1 cellular context compared by ENCODE assay signal in the genomic region with DNA sequence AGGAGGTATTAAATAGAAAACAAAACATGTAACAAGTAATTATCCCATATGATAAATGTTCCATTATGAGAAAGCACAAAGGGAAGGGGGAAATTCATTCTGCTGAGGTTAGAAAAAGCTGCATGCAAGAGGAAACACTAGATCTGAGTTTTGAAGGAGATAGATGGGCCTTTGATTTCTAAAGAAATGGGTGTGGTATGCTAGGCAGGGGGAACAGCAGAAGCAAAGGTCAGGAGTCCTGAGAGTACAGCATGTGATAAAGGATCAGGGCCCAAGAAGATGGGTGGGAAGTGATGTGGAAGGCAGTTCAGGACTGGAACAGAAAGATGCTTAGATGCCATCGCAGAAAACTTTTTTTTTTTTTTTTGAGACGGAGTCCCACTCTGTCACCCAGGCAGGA.
TF ChIP-seq lines count a peak whose summit lies in the region.

No MANE protein-coding gene starts in this region.

TF ChIP-seq in HCT116, 20 proteins besides CTCF, POLR2A, EP300 and RAD21 (continued from another document):
- TF ChIP-seq, protein P1, sequence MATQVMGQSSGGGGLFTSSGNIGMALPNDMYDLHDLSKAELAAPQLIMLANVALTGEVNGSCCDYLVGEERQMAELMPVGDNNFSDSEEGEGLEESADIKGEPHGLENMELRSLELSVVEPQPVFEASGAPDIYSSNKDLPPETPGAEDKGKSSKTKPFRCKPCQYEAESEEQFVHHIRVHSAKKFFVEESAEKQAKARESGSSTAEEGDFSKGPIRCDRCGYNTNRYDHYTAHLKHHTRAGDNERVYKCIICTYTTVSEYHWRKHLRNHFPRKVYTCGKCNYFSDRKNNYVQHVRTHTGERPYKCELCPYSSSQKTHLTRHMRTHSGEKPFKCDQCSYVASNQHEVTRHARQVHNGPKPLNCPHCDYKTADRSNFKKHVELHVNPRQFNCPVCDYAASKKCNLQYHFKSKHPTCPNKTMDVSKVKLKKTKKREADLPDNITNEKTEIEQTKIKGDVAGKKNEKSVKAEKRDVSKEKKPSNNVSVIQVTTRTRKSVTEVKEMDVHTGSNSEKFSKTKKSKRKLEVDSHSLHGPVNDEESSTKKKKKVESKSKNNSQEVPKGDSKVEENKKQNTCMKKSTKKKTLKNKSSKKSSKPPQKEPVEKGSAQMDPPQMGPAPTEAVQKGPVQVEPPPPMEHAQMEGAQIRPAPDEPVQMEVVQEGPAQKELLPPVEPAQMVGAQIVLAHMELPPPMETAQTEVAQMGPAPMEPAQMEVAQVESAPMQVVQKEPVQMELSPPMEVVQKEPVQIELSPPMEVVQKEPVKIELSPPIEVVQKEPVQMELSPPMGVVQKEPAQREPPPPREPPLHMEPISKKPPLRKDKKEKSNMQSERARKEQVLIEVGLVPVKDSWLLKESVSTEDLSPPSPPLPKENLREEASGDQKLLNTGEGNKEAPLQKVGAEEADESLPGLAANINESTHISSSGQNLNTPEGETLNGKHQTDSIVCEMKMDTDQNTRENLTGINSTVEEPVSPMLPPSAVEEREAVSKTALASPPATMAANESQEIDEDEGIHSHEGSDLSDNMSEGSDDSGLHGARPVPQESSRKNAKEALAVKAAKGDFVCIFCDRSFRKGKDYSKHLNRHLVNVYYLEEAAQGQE (IDR thresholded peaks at IDR 0.05; ENCODE audit: low read depth): no peak
- no peak for TF ChIP-seq POLR2AphosphoS5 (IDR thresholded peaks at IDR 0.05; ENCODE audit: low read depth, low read length)
- no peak for TF ChIP-seq SIN3A (IDR thresholded peaks at IDR 0.05; ENCODE audit: low read depth)
- no peak for TF ChIP-seq CEBPB (IDR thresholded peaks at IDR 0.05; ENCODE audit: low read depth)
- no peak for TF ChIP-seq EZH2phosphoT487 (IDR thresholded peaks at IDR 0.05; ENCODE audit: borderline replicate concordance)
- no peak for TF ChIP-seq ELF1 (IDR thresholded peaks at IDR 0.05; ENCODE audit: borderline replicate concordance, low read depth)
- no peak for TF ChIP-seq ZFX (IDR thresholded peaks at IDR 0.05)
